Comparison of ENCODE assay signal across 12 cellular contexts in the genomic region with DNA sequence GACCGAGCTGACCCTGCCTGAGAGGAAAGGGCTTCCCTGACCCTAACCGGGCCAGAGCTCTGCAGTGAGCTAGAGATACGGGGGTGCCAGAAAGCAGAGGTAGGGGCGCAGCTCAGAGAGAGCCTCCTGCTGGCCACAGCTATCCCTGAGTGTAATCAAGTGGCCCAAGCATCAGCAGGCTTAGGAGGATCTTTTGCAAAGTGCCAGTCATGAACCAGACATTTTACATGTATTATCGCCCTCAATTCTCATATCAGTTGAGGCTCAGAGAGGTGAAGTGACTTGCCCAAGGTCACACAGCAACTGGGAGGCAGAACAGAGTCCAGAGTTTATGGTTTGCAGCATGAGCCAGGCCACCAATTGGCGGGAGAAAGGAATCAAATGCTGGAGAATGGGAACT. TPM values are rescaled to one million over a fixed set of nuclear protein-coding genes. Genes with fewer than 3 reads are reported as not detected.
DNase-seq lines count a peak whose midpoint lies in the region; ATAC-seq and TF ChIP-seq lines count a peak whose summit lies in the region.
"Had no signal": no experiment of that assay in that cellular context is flagged by ENCODE, and none has a peak within 500 bp of the region (broad histone marks: within the 10 kb centered on the region; RNA-seq: fewer than 3 reads in every experiment).

No MANE protein-coding gene starts in this region.

- no peaks in the 10 kb centered on the region for H3K36me3 Mint-ChIP-seq in activated naive CD8-positive, alpha-beta T cell
- no peaks in the 10 kb centered on the region for H3K36me3 Mint-ChIP-seq in activated naive CD8-positive, alpha-beta T cell treated with anti-CD3 and anti-CD28 coated beads for 36 hours

- H3K9me3 Mint-ChIP-seq in activated naive CD8-positive, alpha-beta T cell (ENCODE audit: low read depth): no peaks in the 10 kb centered on the region
- H3K9me3 Mint-ChIP-seq in activated naive CD8-positive, alpha-beta T cell treated with anti-CD3 and anti-CD28 coated beads for 36 hours: no peaks in the 10 kb centered on the region
- H3K9me3 Mint-ChIP-seq: activated naive CD4-positive, alpha-beta T cell treated with anti-CD3 and anti-CD28 coated beads for 36 hours had no signal

- H3K4me1 Mint-ChIP-seq in activated naive CD8-positive, alpha-beta T cell (ENCODE audit: low read depth): peaks cover 33% of the 10 kb centered on the region
- peaks cover 31% of the 10 kb centered on the region for H3K4me1 Mint-ChIP-seq in activated naive CD8-positive, alpha-beta T cell treated with anti-CD3 and anti-CD28 coated beads for 36 hours

- no peak for TF ChIP-seq POLR2A in thyroid gland (IDR thresholded peaks at IDR 0.05)

- no peak overlapping the region for H3K4me3 ChIP-seq in WERI-Rb-1 (ENCODE audit: low read depth, low read length)
- H3K4me3 ChIP-seq in foreskin fibroblast (ENCODE audit: low read depth in 1 of 2, low read length in 2 of 2): no peak overlapping the region
- no peak overlapping the region for H3K4me3 ChIP-seq in thyroid gland (replicated peaks in 1 of 3)
- H3K4me3 ChIP-seq: psoas muscle had no signal

- H3K9me3 ChIP-seq in WERI-Rb-1 (ENCODE audit: severe bottlenecking): no peaks in the 10 kb centered on the region
- no peaks in the 10 kb centered on the region for H3K9me3 ChIP-seq in thyroid gland
- H3K9me3 ChIP-seq: psoas muscle had no signal

- TF ChIP-seq CTCF in WERI-Rb-1 (IDR thresholded peaks at IDR 0.05; ENCODE audit: low read depth, low read length) (peak; percentile 52; the same call in 1 of the 2 replicates), foreskin fibroblast (IDR thresholded peaks at IDR 0.05; ENCODE audit: low read depth, low read length) (peak; percentile 20), thyroid gland (IDR thresholded peaks at IDR 0.05) (no peak)

- no peaks in the 10 kb centered on the region for H3K27me3 Mint-ChIP-seq in activated naive CD8-positive, alpha-beta T cell
- H3K27me3 Mint-ChIP-seq in activated naive CD8-positive, alpha-beta T cell treated with anti-CD3 and anti-CD28 coated beads for 36 hours: peaks cover 13% of the 10 kb centered on the region

- H3K27ac ChIP-seq in WERI-Rb-1: no peak overlapping the region
- H3K27ac ChIP-seq in thyroid gland: peak overlapping the region in 2 of 3 donors; percentile 98 to 99
- H3K27ac ChIP-seq: psoas muscle had no signal

- 80 to 89% methylated on average over 6 of the region's 6 CpGs for WGBS in thyroid gland, 2 donors

- H3K27ac Mint-ChIP-seq in activated naive CD8-positive, alpha-beta T cell: no peak overlapping the region
- no peak overlapping the region for H3K27ac Mint-ChIP-seq in activated naive CD8-positive, alpha-beta T cell treated with anti-CD3 and anti-CD28 coated beads for 36 hours
- H3K27ac Mint-ChIP-seq: activated naive CD4-positive, alpha-beta T cell treated with anti-CD3 and anti-CD28 coated beads for 36 hours had no signal

- no peak for DNase-seq in activated naive CD8-positive, alpha-beta T cell treated with anti-CD3 and anti-CD28 coated beads for 36 hours
- DNase-seq in WERI-Rb-1 (no peak), foreskin fibroblast (no peak), thyroid gland (no peak), sciatic nerve (ENCODE audit: low spot score) (no peak)
- DNase-seq: activated naive CD4-positive, alpha-beta T cell treated with anti-CD3 and anti-CD28 coated beads for 36 hours; left colon; NCI-H2171; psoas muscle had no signal

- H3K36me3 ChIP-seq in WERI-Rb-1: no peaks in the 10 kb centered on the region
- H3K36me3 ChIP-seq in thyroid gland: no peaks in the 10 kb centered on the region

- peaks cover 52 to 62% of the 10 kb centered on the region in 2 donors for H3K4me1 ChIP-seq in thyroid gland

- no peaks in the 10 kb centered on the region for H3K27me3 ChIP-seq in WERI-Rb-1 (ENCODE audit: insufficient read depth, low read depth, severe bottlenecking)
- H3K27me3 ChIP-seq in thyroid gland: no peaks in the 10 kb centered on the region

- H3K4me3 Mint-ChIP-seq in activated naive CD8-positive, alpha-beta T cell: peak overlapping the region; percentile 64
- no peak overlapping the region for H3K4me3 Mint-ChIP-seq in activated naive CD8-positive, alpha-beta T cell treated with anti-CD3 and anti-CD28 coated beads for 36 hours
- H3K4me3 Mint-ChIP-seq: activated naive CD4-positive, alpha-beta T cell treated with anti-CD3 and anti-CD28 coated beads for 36 hours had no signal

- ATAC-seq in HG03457 (IDR thresholded peaks at IDR 0.05; ENCODE audit: unreplicated experiment) (no peak), sciatic nerve (no peak), HG02610 (IDR thresholded peaks at IDR 0.05; ENCODE audit: unreplicated experiment) (no peak)
- ATAC-seq: left colon, psoas muscle had no signal

- intact Hi-C loops in thyroid gland (cut with DNase I) (no loop called here), sciatic nerve (cut with DNase I) (no loop called here)

RNA-seq across cellular contexts. Expression of a gene that starts 7.0 kb away (rescaled TPM):
- total RNA-seq in activated naive CD8-positive, alpha-beta T cell treated with anti-CD3 and anti-CD28 coated beads for 36 hours: 10 to 100 TPM; 59.1 to 59.5 TPM
- total RNA-seq in thyroid gland (100 to 1,000 TPM; 279 to 388 (median 343) TPM), sciatic nerve (289 TPM)

RNA-seq across cellular contexts. Expression of a gene that starts 35.3 kb away (rescaled TPM):
- 10 to 100 TPM; 36.1 to 37.5 TPM for total RNA-seq in activated naive CD8-positive, alpha-beta T cell treated with anti-CD3 and anti-CD28 coated beads for 36 hours
- under 1 TPM in 3 of 4 donors, not detected in 1; 0.10 to 0.27 (median 0.17) TPM for total RNA-seq in thyroid gland
- total RNA-seq in sciatic nerve: 2.1 TPM

Comparison
In these comparisons a context has a peak if more than half of its experiments do, and no peak if none do; other contexts are left out.
1. CTCF ChIP-seq: peak in WERI-Rb-1 (single experiment) and foreskin fibroblast (single experiment); none in thyroid gland (0 of 6).
2. RNA of a gene that starts 35.3 kb away (total RNA-seq): 36.1 to 37.5 TPM in activated naive CD8-positive, alpha-beta T cell treated with anti-CD3 and anti-CD28 coated beads for 36 hours; 2.1 TPM in sciatic nerve (single experiment) and 0.10 to 0.27 TPM in thyroid gland; every median in the first group is over 10 times any median in the second.